16 cellular contexts compared by ENCODE assay signal in genomic region chr21:36282568-36283230, GRCh38. TPM values are rescaled to one million over a fixed set of nuclear protein-coding genes. Genes with fewer than 3 reads are reported as not detected.
DNase-seq lines count a peak whose midpoint lies in the region; ATAC-seq and TF ChIP-seq lines count a peak whose summit lies in the region.
"Had no signal": no experiment of that assay in that cellular context is flagged by ENCODE, and none has a peak within 500 bp of the region (broad histone marks: within the 10 kb centered on the region; RNA-seq: fewer than 3 reads in every experiment).

No MANE protein-coding gene starts in this region.

- H3K27ac ChIP-seq in breast epithelium (no peak overlapping the region), OCI-LY7 (ENCODE audit: low read depth, low read length, poor library complexity, severe bottlenecking) (peak overlapping the region; percentile 65)
- H3K27ac ChIP-seq: dorsolateral prefrontal cortex, esophagus muscularis mucosa had no signal

- H3K9me3 ChIP-seq in breast epithelium (no peaks in the 10 kb centered on the region), OCI-LY7 (ENCODE audit: low read length) (no peaks in the 10 kb centered on the region)
- H3K9me3 ChIP-seq: esophagus muscularis mucosa had no signal

- peak; percentile 25 for ATAC-seq in esophagus mucosa

- no peaks in the 10 kb centered on the region for H3K36me3 ChIP-seq in breast epithelium
- H3K36me3 ChIP-seq in OCI-LY7 (ENCODE audit: insufficient read depth, low read length), result peaks cover 3% of the 10 kb centered on the region

- H3K4me1 Mint-ChIP-seq in MCF 10A (ENCODE audit: insufficient read depth, unreplicated experiment), result no peaks in the 10 kb centered on the region

- no peak for TF ChIP-seq POLR2A in breast epithelium (IDR thresholded peaks at IDR 0.05)

- H2AFZ ChIP-seq in OCI-LY7 (ENCODE audit: low read length), result peak overlapping the region; percentile 5; the same call in 1 of the 2 replicates

- no peaks in the 10 kb centered on the region for H3K27me3 Mint-ChIP-seq in MCF 10A (ENCODE audit: insufficient read depth, unreplicated experiment)
- H3K27me3 Mint-ChIP-seq: brain, type B pancreatic cell had no signal

- H3K9me3 Mint-ChIP-seq in MCF 10A (ENCODE audit: unreplicated experiment), result no peaks in the 10 kb centered on the region
- H3K9me3 Mint-ChIP-seq: brain, type B pancreatic cell had no signal

- TF ChIP-seq CTCF in MCF 10A (IDR thresholded peaks at IDR 0.05; ENCODE audit: unreplicated experiment) (no peak), breast epithelium (IDR thresholded peaks at IDR 0.05) (no peak), OCI-LY7 (conservative IDR thresholded peaks at IDR 0.05; ENCODE audit: low read length) (no peak)

- no peaks in the 10 kb centered on the region for H3K9me2 ChIP-seq in OCI-LY7 (ENCODE audit: insufficient read depth, low read length)

- BruUV-seq in MCF 10A (replicated peaks; lab: Mats Ljungman, UMichigan) (no TSS peak), OCI-LY7 (replicated peaks; lab: Mats Ljungman, UMichigan) (no TSS peak)

- DNase-seq in MCF 10A (ENCODE audit: unreplicated experiment) (peak; percentile 3), breast epithelium (ENCODE audit: low spot score in 2 of 2) (no peak), OCI-LY7 (ENCODE audit: low spot score) (no peak), NCI-H774 (lab: John Stamatoyannopoulos, UW) (no peak), NCI-H2171 (lab: John Stamatoyannopoulos, UW) (no peak), kidney tubule cell (ENCODE audit: low spot score) (no peak)
- no peak for DNase-seq in activated CD4-positive, CD25-positive, alpha-beta regulatory T cell treated with anti-CD3 and anti-CD28 coated beads, Interleukin-2, amount 50 U/mL, for 72 hours
- DNase-seq: activated gamma-delta T cell treated with Interleukin-2 at 50 U/mL for 16 hours, dorsolateral prefrontal cortex, Karpas-422, NCI-H187 treated with DMSO at 0.1 percent for 48 hours, small intestine had no signal

- H3K4me3 Mint-ChIP-seq in MCF 10A (ENCODE audit: unreplicated experiment), result no peak overlapping the region
- H3K4me3 Mint-ChIP-seq: brain, type B pancreatic cell had no signal

- CTCF ChIA-PET in MCF 10A (lab: Yijun Ruan, JAX), result interaction anchor here (0.5 kb wide), 1 partner anchor 73 kb away, joined by 3 read pairs; no protein-coding TSS in a partner anchor
- CTCF ChIA-PET in OCI-LY7 (lab: Charles Lee; ENCODE audit: unreplicated experiment), result no interaction called here

- H3K4me2 ChIP-seq in OCI-LY7 (ENCODE audit: low read length), result peak overlapping the region; percentile 48

- no peak overlapping the region for H3K27ac Mint-ChIP-seq in MCF 10A (ENCODE audit: low read depth, unreplicated experiment)
- H3K27ac Mint-ChIP-seq: brain, type B pancreatic cell had no signal

- H3K4me3 ChIP-seq in breast epithelium (no peak overlapping the region), OCI-LY7 (ENCODE audit: low read depth, low read length, poor library complexity, severe bottlenecking) (no peak overlapping the region)
- H3K4me3 ChIP-seq: dorsolateral prefrontal cortex, esophagus muscularis mucosa had no signal

- H3K4me1 ChIP-seq in breast epithelium (no peaks in the 10 kb centered on the region), OCI-LY7 (ENCODE audit: insufficient read depth, low read length, poor library complexity, severe bottlenecking) (peaks cover 41% of the 10 kb centered on the region)
- H3K4me1 ChIP-seq: esophagus muscularis mucosa had no signal

- no peaks in the 10 kb centered on the region for H3K27me3 ChIP-seq in breast epithelium
- H3K27me3 ChIP-seq: dorsolateral prefrontal cortex, esophagus muscularis mucosa had no signal

- H4K20me1 ChIP-seq in OCI-LY7 (ENCODE audit: insufficient read depth, low read length), result no peaks in the 10 kb centered on the region

- H3K36me3 Mint-ChIP-seq in MCF 10A (ENCODE audit: insufficient read depth, unreplicated experiment), result no peaks in the 10 kb centered on the region
- H3K36me3 Mint-ChIP-seq: type B pancreatic cell had no signal

- intact Hi-C loops in MCF 10A (cut with micrococcal nuclease), result no loop called here
- intact Hi-C loops in breast epithelium (cut with DNase I; ENCODE audit: low total_unique reads), result no loop called here
- intact Hi-C loops in OCI-LY7 (cut with micrococcal nuclease; ENCODE audit: unreplicated experiment), result no loop called here

- no peaks in the 10 kb centered on the region for H3K79me2 ChIP-seq in OCI-LY7 (ENCODE audit: insufficient read depth, low read depth, low read length)

- POLR2A ChIA-PET in MCF 10A (lab: Yijun Ruan, JAX), result no interaction called here
- POLR2A ChIA-PET in OCI-LY7 (lab: Charles Lee), result interaction anchor here (3.2 kb wide), 1 partner anchor 39 kb away, joined by 11 read pairs; no protein-coding TSS in a partner anchor

RNA-seq across cellular contexts. Expression of gene MORC3, which starts 37.3 kb away (rescaled TPM):
- total RNA-seq in MCF 10A (2022), result 31.1 and 32.3 TPM in 2 replicates
- total RNA-seq in breast epithelium, result 10 to 100 TPM; 38.9 to 62.8 (median 54.7) TPM
- 23.0 and 26.4 TPM in 2 replicates for total RNA-seq in OCI-LY7 (2014; rRNA removed; shearing (Covaris generic))
- total RNA-seq in OCI-LY7 (2022), result 34.3 and 37.8 TPM in 2 replicates
- total RNA-seq in esophagus mucosa, result 28.8 TPM
